1 cellular context compared by ENCODE assay signal in genomic region chr1:214318956-214319355, GRCh38.
TF ChIP-seq lines count a peak whose summit lies in the region.

No MANE protein-coding gene starts in this region.

TF ChIP-seq in HepG2, 621 proteins besides CTCF, POLR2A, EP300 and RAD21 (continued from another document and continues in another):
- peak; percentile 62; the same call in 1 of the 2 replicates for TF ChIP-seq SOX5 (CRISPR knock-in tag; IDR thresholded peaks at IDR 0.05; ENCODE audit: borderline replicate concordance)
- TF ChIP-seq ZNF615 (CRISPR knock-in tag; IDR thresholded peaks at IDR 0.05; ENCODE audit: borderline replicate concordance): no peak
- no peak for TF ChIP-seq ZNF18 (CRISPR knock-in tag; IDR thresholded peaks at IDR 0.05; ENCODE audit: insufficient replicate concordance)
- TF ChIP-seq NKX3-1 (CRISPR knock-in tag; IDR thresholded peaks at IDR 0.05): no peak
- no peak for TF ChIP-seq GFI1 (CRISPR knock-in tag; IDR thresholded peaks at IDR 0.05; ENCODE audit: borderline replicate concordance)
- no peak for TF ChIP-seq ZKSCAN1 (IDR thresholded peaks at IDR 0.05; ENCODE audit: low read length)
- TF ChIP-seq SP140L (CRISPR knock-in tag; IDR thresholded peaks at IDR 0.05; ENCODE audit: borderline replicate concordance): no peak
- no peak for TF ChIP-seq MAFF (IDR thresholded peaks at IDR 0.05; ENCODE audit: low read depth, low read length)
- TF ChIP-seq BATF2 (CRISPR knock-in tag; IDR thresholded peaks at IDR 0.05): no peak
- no peak for TF ChIP-seq HES4 (CRISPR knock-in tag; IDR thresholded peaks at IDR 0.05; ENCODE audit: borderline replicate concordance)
- TF ChIP-seq, protein P1, sequence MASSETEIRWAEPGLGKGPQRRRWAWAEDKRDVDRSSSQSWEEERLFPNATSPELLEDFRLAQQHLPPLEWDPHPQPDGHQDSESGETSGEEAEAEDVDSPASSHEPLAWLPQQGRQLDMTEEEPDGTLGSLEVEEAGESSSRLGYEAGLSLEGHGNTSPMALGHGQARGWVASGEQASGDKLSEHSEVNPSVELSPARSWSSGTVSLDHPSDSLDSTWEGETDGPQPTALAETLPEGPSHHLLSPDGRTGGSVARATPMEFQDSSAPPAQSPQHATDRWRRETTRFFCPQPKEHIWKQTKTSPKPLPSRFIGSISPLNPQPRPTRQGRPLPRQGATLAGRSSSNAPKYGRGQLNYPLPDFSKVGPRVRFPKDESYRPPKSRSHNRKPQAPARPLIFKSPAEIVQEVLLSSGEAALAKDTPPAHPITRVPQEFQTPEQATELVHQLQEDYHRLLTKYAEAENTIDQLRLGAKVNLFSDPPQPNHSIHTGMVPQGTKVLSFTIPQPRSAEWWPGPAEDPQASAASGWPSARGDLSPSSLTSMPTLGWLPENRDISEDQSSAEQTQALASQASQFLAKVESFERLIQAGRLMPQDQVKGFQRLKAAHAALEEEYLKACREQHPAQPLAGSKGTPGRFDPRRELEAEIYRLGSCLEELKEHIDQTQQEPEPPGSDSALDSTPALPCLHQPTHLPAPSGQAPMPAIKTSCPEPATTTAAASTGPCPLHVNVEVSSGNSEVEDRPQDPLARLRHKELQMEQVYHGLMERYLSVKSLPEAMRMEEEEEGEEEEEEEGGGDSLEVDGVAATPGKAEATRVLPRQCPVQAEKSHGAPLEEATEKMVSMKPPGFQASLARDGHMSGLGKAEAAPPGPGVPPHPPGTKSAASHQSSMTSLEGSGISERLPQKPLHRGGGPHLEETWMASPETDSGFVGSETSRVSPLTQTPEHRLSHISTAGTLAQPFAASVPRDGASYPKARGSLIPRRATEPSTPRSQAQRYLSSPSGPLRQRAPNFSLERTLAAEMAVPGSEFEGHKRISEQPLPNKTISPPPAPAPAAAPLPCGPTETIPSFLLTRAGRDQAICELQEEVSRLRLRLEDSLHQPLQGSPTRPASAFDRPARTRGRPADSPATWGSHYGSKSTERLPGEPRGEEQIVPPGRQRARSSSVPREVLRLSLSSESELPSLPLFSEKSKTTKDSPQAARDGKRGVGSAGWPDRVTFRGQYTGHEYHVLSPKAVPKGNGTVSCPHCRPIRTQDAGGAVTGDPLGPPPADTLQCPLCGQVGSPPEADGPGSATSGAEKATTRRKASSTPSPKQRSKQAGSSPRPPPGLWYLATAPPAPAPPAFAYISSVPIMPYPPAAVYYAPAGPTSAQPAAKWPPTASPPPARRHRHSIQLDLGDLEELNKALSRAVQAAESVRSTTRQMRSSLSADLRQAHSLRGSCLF (CRISPR knock-in tag; IDR thresholded peaks at IDR 0.05; ENCODE audit: borderline replicate concordance): no peak
- no peak for TF ChIP-seq U2AF1 (optimal IDR thresholded peaks at IDR 0.05; ENCODE audit: low read depth, low read length)
- TF ChIP-seq, protein P2, sequence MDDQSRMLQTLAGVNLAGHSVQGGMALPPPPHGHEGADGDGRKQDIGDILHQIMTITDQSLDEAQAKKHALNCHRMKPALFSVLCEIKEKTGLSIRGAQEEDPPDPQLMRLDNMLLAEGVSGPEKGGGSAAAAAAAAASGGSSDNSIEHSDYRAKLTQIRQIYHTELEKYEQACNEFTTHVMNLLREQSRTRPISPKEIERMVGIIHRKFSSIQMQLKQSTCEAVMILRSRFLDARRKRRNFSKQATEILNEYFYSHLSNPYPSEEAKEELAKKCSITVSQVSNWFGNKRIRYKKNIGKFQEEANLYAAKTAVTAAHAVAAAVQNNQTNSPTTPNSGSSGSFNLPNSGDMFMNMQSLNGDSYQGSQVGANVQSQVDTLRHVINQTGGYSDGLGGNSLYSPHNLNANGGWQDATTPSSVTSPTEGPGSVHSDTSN (CRISPR knock-in tag; IDR thresholded peaks at IDR 0.05; ENCODE audit: borderline replicate concordance): no peak
- no peak for TF ChIP-seq ZNF260 (CRISPR knock-in tag; IDR thresholded peaks at IDR 0.05; ENCODE audit: borderline replicate concordance, low read depth)
- 0 out of 2 replicates have a peak, but pooled peaks have one; percentile 20 for TF ChIP-seq KDM6A (CRISPR knock-in tag; IDR thresholded peaks at IDR 0.05; ENCODE audit: low read depth)
- no peak for TF ChIP-seq FOXO4 (CRISPR knock-in tag; conservative IDR thresholded peaks at IDR 0.05)
- TF ChIP-seq, protein P3, sequence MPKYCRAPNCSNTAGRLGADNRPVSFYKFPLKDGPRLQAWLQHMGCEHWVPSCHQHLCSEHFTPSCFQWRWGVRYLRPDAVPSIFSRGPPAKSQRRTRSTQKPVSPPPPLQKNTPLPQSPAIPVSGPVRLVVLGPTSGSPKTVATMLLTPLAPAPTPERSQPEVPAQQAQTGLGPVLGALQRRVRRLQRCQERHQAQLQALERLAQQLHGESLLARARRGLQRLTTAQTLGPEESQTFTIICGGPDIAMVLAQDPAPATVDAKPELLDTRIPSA (CRISPR knock-in tag; IDR thresholded peaks at IDR 0.05; ENCODE audit: borderline replicate concordance): no peak
- TF ChIP-seq ASH2L (IDR thresholded peaks at IDR 0.05; ENCODE audit: insufficient read length, low read depth, low read length): peak; percentile 42
- TF ChIP-seq ZMAT5 (CRISPR knock-in tag; IDR thresholded peaks at IDR 0.05; ENCODE audit: borderline replicate concordance, low read depth): no peak
- TF ChIP-seq MBNL3 (CRISPR knock-in tag; conservative IDR thresholded peaks at IDR 0.05): no peak
- TF ChIP-seq, protein P4, sequence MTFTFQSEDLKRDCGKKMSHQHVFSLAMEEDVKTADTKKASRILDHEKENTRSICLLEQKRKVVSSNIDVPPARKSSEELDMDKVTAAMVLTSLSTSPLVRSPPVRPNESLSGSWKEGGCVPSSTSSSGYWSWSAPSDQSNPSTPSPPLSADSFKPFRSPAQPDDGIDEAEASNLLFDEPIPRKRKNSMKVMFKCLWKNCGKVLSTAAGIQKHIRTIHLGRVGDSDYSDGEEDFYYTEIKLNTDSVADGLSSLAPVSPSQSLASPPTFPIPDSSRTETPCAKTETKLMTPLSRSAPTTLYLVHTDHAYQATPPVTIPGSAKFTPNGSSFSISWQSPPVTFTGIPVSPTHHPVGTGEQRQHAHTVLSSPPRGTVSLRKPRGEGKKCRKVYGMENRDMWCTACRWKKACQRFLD (CRISPR knock-in tag; IDR thresholded peaks at IDR 0.05; ENCODE audit: borderline replicate concordance): no peak
- TF ChIP-seq, protein P5, sequence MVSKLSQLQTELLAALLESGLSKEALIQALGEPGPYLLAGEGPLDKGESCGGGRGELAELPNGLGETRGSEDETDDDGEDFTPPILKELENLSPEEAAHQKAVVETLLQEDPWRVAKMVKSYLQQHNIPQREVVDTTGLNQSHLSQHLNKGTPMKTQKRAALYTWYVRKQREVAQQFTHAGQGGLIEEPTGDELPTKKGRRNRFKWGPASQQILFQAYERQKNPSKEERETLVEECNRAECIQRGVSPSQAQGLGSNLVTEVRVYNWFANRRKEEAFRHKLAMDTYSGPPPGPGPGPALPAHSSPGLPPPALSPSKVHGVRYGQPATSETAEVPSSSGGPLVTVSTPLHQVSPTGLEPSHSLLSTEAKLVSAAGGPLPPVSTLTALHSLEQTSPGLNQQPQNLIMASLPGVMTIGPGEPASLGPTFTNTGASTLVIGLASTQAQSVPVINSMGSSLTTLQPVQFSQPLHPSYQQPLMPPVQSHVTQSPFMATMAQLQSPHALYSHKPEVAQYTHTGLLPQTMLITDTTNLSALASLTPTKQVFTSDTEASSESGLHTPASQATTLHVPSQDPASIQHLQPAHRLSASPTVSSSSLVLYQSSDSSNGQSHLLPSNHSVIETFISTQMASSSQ (IDR thresholded peaks at IDR 0.05; ENCODE audit: low read depth): no peak
- TF ChIP-seq, protein P5 (CRISPR knock-in tag; IDR thresholded peaks at IDR 0.05; ENCODE audit: borderline replicate concordance): no peak
- TF ChIP-seq KMT2A (CRISPR knock-in tag; IDR thresholded peaks at IDR 0.05): no peak
- no peak for TF ChIP-seq ZFP37 (CRISPR knock-in tag; IDR thresholded peaks at IDR 0.05; ENCODE audit: borderline replicate concordance)
- TF ChIP-seq, protein P6, sequence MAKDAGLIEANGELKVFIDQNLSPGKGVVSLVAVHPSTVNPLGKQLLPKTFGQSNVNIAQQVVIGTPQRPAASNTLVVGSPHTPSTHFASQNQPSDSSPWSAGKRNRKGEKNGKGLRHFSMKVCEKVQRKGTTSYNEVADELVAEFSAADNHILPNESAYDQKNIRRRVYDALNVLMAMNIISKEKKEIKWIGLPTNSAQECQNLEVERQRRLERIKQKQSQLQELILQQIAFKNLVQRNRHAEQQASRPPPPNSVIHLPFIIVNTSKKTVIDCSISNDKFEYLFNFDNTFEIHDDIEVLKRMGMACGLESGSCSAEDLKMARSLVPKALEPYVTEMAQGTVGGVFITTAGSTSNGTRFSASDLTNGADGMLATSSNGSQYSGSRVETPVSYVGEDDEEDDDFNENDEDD (CRISPR knock-in tag; IDR thresholded peaks at IDR 0.05; ENCODE audit: borderline replicate concordance): no peak
- no peak for TF ChIP-seq SNAPC2 (CRISPR knock-in tag; IDR thresholded peaks at IDR 0.05)
- TF ChIP-seq, protein P7, sequence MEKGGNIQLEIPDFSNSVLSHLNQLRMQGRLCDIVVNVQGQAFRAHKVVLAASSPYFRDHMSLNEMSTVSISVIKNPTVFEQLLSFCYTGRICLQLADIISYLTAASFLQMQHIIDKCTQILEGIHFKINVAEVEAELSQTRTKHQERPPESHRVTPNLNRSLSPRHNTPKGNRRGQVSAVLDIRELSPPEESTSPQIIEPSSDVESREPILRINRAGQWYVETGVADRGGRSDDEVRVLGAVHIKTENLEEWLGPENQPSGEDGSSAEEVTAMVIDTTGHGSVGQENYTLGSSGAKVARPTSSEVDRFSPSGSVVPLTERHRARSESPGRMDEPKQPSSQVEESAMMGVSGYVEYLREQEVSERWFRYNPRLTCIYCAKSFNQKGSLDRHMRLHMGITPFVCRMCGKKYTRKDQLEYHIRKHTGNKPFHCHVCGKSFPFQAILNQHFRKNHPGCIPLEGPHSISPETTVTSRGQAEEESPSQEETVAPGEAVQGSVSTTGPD (CRISPR knock-in tag; IDR thresholded peaks at IDR 0.05): no peak
- TF ChIP-seq, protein P8, sequence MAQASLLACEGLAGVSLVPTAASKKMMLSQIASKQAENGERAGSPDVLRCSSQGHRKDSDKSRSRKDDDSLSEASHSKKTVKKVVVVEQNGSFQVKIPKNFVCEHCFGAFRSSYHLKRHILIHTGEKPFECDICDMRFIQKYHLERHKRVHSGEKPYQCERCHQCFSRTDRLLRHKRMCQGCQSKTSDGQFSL (CRISPR knock-in tag; IDR thresholded peaks at IDR 0.05): no peak
- TF ChIP-seq ZBTB3 (CRISPR knock-in tag; IDR thresholded peaks at IDR 0.05; ENCODE audit: borderline replicate concordance, low read depth): no peak
- peak; percentile 74 for TF ChIP-seq SALL1 (CRISPR knock-in tag; IDR thresholded peaks at IDR 0.05)
- no peak for TF ChIP-seq CBX5 (CRISPR knock-in tag; IDR thresholded peaks at IDR 0.05; ENCODE audit: borderline replicate concordance)
- peak; percentile 51; the same call in 1 of the 2 replicates for TF ChIP-seq CEBPG (CRISPR knock-in tag; IDR thresholded peaks at IDR 0.05)
- TF ChIP-seq FOXA1 (IDR thresholded peaks at IDR 0.05): no peak
- TF ChIP-seq FOXA1 (CRISPR knock-in tag; IDR thresholded peaks at IDR 0.05): 0 out of 2 replicates have a peak, but pooled peaks have one; percentile 13
- TF ChIP-seq DNMT1 (CRISPR knock-in tag; IDR thresholded peaks at IDR 0.05): no peak
- no peak for TF ChIP-seq KLF12 (CRISPR knock-in tag; IDR thresholded peaks at IDR 0.05; ENCODE audit: borderline replicate concordance)
- no peak for TF ChIP-seq PCBP2 (optimal IDR thresholded peaks at IDR 0.05; ENCODE audit: low read depth, low read length, poor library complexity, severe bottlenecking)
- no peak for TF ChIP-seq ZNF678 (CRISPR knock-in tag; IDR thresholded peaks at IDR 0.05)
- TF ChIP-seq SRSF1 (optimal IDR thresholded peaks at IDR 0.05; ENCODE audit: low read depth, low read length): no peak
- no peak for TF ChIP-seq ZNF3 (CRISPR knock-in tag; IDR thresholded peaks at IDR 0.05)
- no peak for TF ChIP-seq TSC22D2 (CRISPR knock-in tag; IDR thresholded peaks at IDR 0.05; ENCODE audit: borderline replicate concordance)
- TF ChIP-seq KDM2A (CRISPR knock-in tag; IDR thresholded peaks at IDR 0.05; ENCODE audit: borderline replicate concordance, low read depth): no peak
- TF ChIP-seq ZNF225 (CRISPR knock-in tag; IDR thresholded peaks at IDR 0.05): no peak
- no peak for TF ChIP-seq ZNF264 (CRISPR knock-in tag; IDR thresholded peaks at IDR 0.05)
